Comparison of ENCODE assay signal across 2 cellular contexts in genomic region chr11:59769828-59770227, GRCh38.
TF ChIP-seq lines count a peak whose summit lies in the region.

No MANE protein-coding gene starts in this region.

TF ChIP-seq in GM12891, 5 proteins besides CTCF, POLR2A, EP300 and RAD21:
- TF ChIP-seq PAX5 (IDR thresholded peaks at IDR 0.05; ENCODE audit: insufficient read depth, low read length, severe bottlenecking) (no peak), SPI1 (IDR thresholded peaks at IDR 0.05; ENCODE audit: low read depth, low read length) (no peak), POLR2AphosphoS5 (IDR thresholded peaks at IDR 0.05; ENCODE audit: low read depth, low read length) (no peak), TAF1 (IDR thresholded peaks at IDR 0.05; ENCODE audit: low read depth, low read length) (no peak), POU2F2 (IDR thresholded peaks at IDR 0.05; ENCODE audit: low read depth, low read length) (no peak)

TF ChIP-seq in H1, 55 proteins besides CTCF, POLR2A, EP300 and RAD21:
- TF ChIP-seq TBP (IDR thresholded peaks at IDR 0.05; ENCODE audit: low read depth, low read length) (no peak), RXRA (IDR thresholded peaks at IDR 0.05; ENCODE audit: insufficient read depth, low read depth, low read length) (no peak), YY1 (IDR thresholded peaks at IDR 0.05; ENCODE audit: low read depth, low read length) (no peak), HDAC6 (IDR thresholded peaks at IDR 0.05; ENCODE audit: low read depth, low read length) (no peak), SP2 (IDR thresholded peaks at IDR 0.05; ENCODE audit: low read length) (no peak), SUZ12 (IDR thresholded peaks at IDR 0.05; ENCODE audit: low read length) (no peak), EZH2 (IDR thresholded peaks at IDR 0.05; ENCODE audit: low read depth, low read length, severe bottlenecking) (no peak), CHD2 (IDR thresholded peaks at IDR 0.05; ENCODE audit: low read length) (no peak), CHD1 (IDR thresholded peaks at IDR 0.05; ENCODE audit: low read depth, low read length) (no peak), KDM5A (IDR thresholded peaks at IDR 0.05; ENCODE audit: low read length) (no peak), KDM1A (IDR thresholded peaks at IDR 0.05; ENCODE audit: borderline replicate concordance, low read length) (no peak), TEAD4 (IDR thresholded peaks at IDR 0.05; ENCODE audit: low read depth, low read length) (no peak)
